1 cellular context compared by ENCODE assay signal in the genomic region with DNA sequence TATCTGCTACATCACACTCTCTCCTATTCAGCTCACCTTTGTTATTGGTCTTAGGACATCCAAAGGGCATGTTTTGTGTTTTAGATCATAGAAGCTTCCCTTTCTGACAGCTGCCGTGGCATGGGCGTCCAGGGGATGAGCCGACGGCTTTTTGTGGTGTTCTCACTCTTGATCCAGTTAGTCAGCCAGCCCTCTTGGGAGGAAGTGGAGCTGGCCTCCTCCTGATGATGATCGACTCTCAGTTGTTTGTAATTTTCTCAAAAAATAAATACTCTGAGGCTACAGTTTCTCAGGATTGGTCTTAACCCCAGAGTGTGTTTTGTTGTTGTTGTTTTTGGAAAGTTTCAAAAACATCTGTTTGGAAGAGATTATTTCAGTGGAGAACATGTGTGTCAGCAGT.
TF ChIP-seq lines count a peak whose summit lies in the region.

No MANE protein-coding gene starts in this region.

TF ChIP-seq in IMR-90, 13 proteins besides CTCF, POLR2A, EP300 and RAD21 (continued from another document):
- TF ChIP-seq, protein P1, sequence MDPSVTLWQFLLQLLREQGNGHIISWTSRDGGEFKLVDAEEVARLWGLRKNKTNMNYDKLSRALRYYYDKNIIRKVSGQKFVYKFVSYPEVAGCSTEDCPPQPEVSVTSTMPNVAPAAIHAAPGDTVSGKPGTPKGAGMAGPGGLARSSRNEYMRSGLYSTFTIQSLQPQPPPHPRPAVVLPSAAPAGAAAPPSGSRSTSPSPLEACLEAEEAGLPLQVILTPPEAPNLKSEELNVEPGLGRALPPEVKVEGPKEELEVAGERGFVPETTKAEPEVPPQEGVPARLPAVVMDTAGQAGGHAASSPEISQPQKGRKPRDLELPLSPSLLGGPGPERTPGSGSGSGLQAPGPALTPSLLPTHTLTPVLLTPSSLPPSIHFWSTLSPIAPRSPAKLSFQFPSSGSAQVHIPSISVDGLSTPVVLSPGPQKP (IDR thresholded peaks at IDR 0.05; ENCODE audit: borderline replicate concordance, low read depth, low read length): no peak
- no peak for TF ChIP-seq MAFK (IDR thresholded peaks at IDR 0.05; ENCODE audit: low read depth, low read length)
- TF ChIP-seq RCOR1 (IDR thresholded peaks at IDR 0.05; ENCODE audit: insufficient replicate concordance, low read length): no peak
- TF ChIP-seq BHLHE40 (IDR thresholded peaks at IDR 0.05; ENCODE audit: low read depth, low read length): no peak
- TF ChIP-seq, protein P2, sequence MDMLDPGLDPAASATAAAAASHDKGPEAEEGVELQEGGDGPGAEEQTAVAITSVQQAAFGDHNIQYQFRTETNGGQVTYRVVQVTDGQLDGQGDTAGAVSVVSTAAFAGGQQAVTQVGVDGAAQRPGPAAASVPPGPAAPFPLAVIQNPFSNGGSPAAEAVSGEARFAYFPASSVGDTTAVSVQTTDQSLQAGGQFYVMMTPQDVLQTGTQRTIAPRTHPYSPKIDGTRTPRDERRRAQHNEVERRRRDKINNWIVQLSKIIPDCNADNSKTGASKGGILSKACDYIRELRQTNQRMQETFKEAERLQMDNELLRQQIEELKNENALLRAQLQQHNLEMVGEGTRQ (IDR thresholded peaks at IDR 0.05; ENCODE audit: low read depth, low read length): no peak
- TF ChIP-seq CHD1 (IDR thresholded peaks at IDR 0.05; ENCODE audit: low read depth, low read length): no peak
- no peak for TF ChIP-seq MXI1 (IDR thresholded peaks at IDR 0.05; ENCODE audit: borderline replicate concordance, low read depth, low read length)
- TF ChIP-seq NFE2L2 (IDR thresholded peaks at IDR 0.05; ENCODE audit: low read depth, low read length): no peak
- no peak for TF ChIP-seq CEBPB (IDR thresholded peaks at IDR 0.05; ENCODE audit: low read depth, low read length)
- TF ChIP-seq FOS (IDR thresholded peaks at IDR 0.05; ENCODE audit: low read depth, low read length): no peak
- TF ChIP-seq SMC3 (IDR thresholded peaks at IDR 0.05; ENCODE audit: low read depth, low read length): no peak
- no peak for TF ChIP-seq MAZ (IDR thresholded peaks at IDR 0.05; ENCODE audit: borderline replicate concordance, low read depth, low read length)
TF ChIP-seq in IMR-90: peak in this region for 0.
